9 cellular contexts compared by ENCODE assay signal in the genomic region with DNA sequence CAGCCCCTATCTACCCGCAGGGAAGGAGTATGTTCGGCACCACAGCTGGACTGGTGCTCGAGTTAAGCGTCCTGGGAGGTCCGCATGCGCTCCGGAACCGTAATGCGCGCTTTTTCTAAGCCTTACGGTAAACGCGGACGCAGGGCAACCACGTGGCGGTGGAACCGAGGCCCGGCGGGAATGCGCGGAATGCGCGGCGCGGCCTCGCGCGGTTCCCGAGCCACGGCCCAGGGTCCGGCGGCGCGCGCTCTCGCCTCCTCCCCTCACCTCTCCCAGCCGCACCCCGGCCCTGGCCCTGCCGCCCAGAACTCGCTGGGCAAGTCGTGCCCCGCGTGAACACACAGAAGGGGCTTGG. TPM values are rescaled to one million over a fixed set of nuclear protein-coding genes. Genes with fewer than 3 reads are reported as not detected.
DNase-seq lines count a peak whose midpoint lies in the region; ATAC-seq and TF ChIP-seq lines count a peak whose summit lies in the region.
"Had no signal": no experiment of that assay in that cellular context is flagged by ENCODE, and none has a peak within 500 bp of the region (broad histone marks: within the 10 kb centered on the region; RNA-seq: fewer than 3 reads in every experiment).

No MANE protein-coding gene starts in this region.

- ATAC-seq in stimulated activated effector memory CD8-positive, alpha-beta T cell treated with anti-CD3 and anti-CD28 coated beads, Interleukin-12 subunit alpha, Interleukin-12 subunit beta, amount 100 ng/mL, for 72 hours: no peak

- intact Hi-C loops in breast epithelium (cut with DNase I; ENCODE audit: low total_unique reads): loop anchor here (10.0 kb wide), 1 partner anchor 1912 kb away; no protein-coding TSS in a partner anchor

- H3K4me1 ChIP-seq in breast epithelium (peaks cover 10 to 33% of the 10 kb centered on the region in 2 donors), iPS-20b (ENCODE audit: insufficient read depth, low read length) (peaks cover 5% of the 10 kb centered on the region; the same call in 1 of the 2 replicates)

- no peak for TF ChIP-seq POLR2A in breast epithelium (IDR thresholded peaks at IDR 0.05)

- H3K4me3 ChIP-seq in breast epithelium (peak overlapping the region; percentile 42 to 89 (median 51)), iPS-20b (ENCODE audit: low read length) (peak overlapping the region; percentile 68), skeletal muscle cell (ENCODE audit: low read depth, low read length) (peak overlapping the region; percentile 36)

- no peak overlapping the region for H3K4me3 Mint-ChIP-seq in stimulated activated effector memory CD8-positive, alpha-beta T cell treated with anti-CD3 and anti-CD28 coated beads, Interleukin-12 subunit alpha, Interleukin-12 subunit beta, amount 100 ng/mL, for 72 hours
- H3K4me3 Mint-ChIP-seq: T-helper 1 cell treated with Interleukin-12 subunit alpha and Interleukin-12 subunit beta and Interleukin-4 antibody, amounts not matched to agents 30 μg/mL and 1 μg/mL, for 36 hours had no signal

- peaks cover 17% of the 10 kb centered on the region for H3K4me1 Mint-ChIP-seq in stimulated activated effector memory CD8-positive, alpha-beta T cell treated with anti-CD3 and anti-CD28 coated beads, Interleukin-12 subunit alpha, Interleukin-12 subunit beta, amount 100 ng/mL, for 72 hours

- no peaks in the 10 kb centered on the region for H3K9me3 Mint-ChIP-seq in stimulated activated effector memory CD8-positive, alpha-beta T cell treated with anti-CD3 and anti-CD28 coated beads, Interleukin-12 subunit alpha, Interleukin-12 subunit beta, amount 100 ng/mL, for 72 hours
- H3K9me3 Mint-ChIP-seq: T-helper 1 cell treated with Interleukin-12 subunit alpha and Interleukin-12 subunit beta and Interleukin-4 antibody, amounts not matched to agents 30 μg/mL and 1 μg/mL, for 36 hours had no signal

- H3K36me3 ChIP-seq in breast epithelium (no peaks in the 10 kb centered on the region), iPS-20b (ENCODE audit: insufficient read depth, low read depth, low read length) (no peaks in the 10 kb centered on the region)

- no peak for TF ChIP-seq CTCF in breast epithelium (IDR thresholded peaks at IDR 0.05)

- H3K27me3 ChIP-seq in breast epithelium: peaks cover 0 to 14% of the 10 kb centered on the region in 2 donors
- H3K27me3 ChIP-seq in iPS-20b (ENCODE audit: insufficient read depth, low read length): peaks cover 49% of the 10 kb centered on the region

- H3K36me3 Mint-ChIP-seq in stimulated activated effector memory CD8-positive, alpha-beta T cell treated with anti-CD3 and anti-CD28 coated beads, Interleukin-12 subunit alpha, Interleukin-12 subunit beta, amount 100 ng/mL, for 72 hours: no peaks in the 10 kb centered on the region

- DNase-seq in NCI-H1092 (lab: John Stamatoyannopoulos, UW): peak; percentile 30
- DNase-seq in NCI-H1092 treated with DMSO at 0.1 percent for 48 hours (lab: John Stamatoyannopoulos, UW): no peak
- DNase-seq in breast epithelium (ENCODE audit: low spot score in 2 of 2): peak in 1 of 2 donors; percentile 69
- peak; percentile 61 for DNase-seq in skeletal muscle cell (ENCODE audit: low read depth)
- DNase-seq in activated CD4-positive, alpha-beta T cell treated with anti-CD3 and anti-CD28 coated beads for 4 hours: no peak
- no peak for DNase-seq in stimulated activated effector memory CD8-positive, alpha-beta T cell treated with anti-CD3 and anti-CD28 coated beads, Interleukin-12 subunit alpha, Interleukin-12 subunit beta, amount 100 ng/mL, for 72 hours (ENCODE audit: low spot score in 2 of 2)
- DNase-seq in KG1 (lab: John Stamatoyannopoulos, UW): no peak

- peak overlapping the region; percentile 86; the same call in 1 of the 2 replicates for H3K9ac ChIP-seq in iPS-20b (ENCODE audit: low read depth, low read length)

- no peak overlapping the region for H3K27ac Mint-ChIP-seq in stimulated activated effector memory CD8-positive, alpha-beta T cell treated with anti-CD3 and anti-CD28 coated beads, Interleukin-12 subunit alpha, Interleukin-12 subunit beta, amount 100 ng/mL, for 72 hours

- H3K9me3 ChIP-seq in breast epithelium (no peaks in the 10 kb centered on the region), iPS-20b (ENCODE audit: insufficient read depth, low read depth, low read length) (no peaks in the 10 kb centered on the region)

- H3K27ac ChIP-seq in breast epithelium (peak overlapping the region; percentile 27 to 40), iPS-20b (ENCODE audit: low read length) (no peak overlapping the region)

RNA-seq across cellular contexts. Expression of a gene that starts 4.5 kb away (rescaled TPM):
- total RNA-seq in breast epithelium: 100 to 1,000 TPM in 1 of 3 donors, 10 to 100 TPM in 2; 42.3 to 199 (median 99.0) TPM

RNA-seq across cellular contexts. Expression of a gene that starts 38.7 kb away (rescaled TPM):
- 10 to 100 TPM; 14.1 to 25.5 (median 18.7) TPM for total RNA-seq in breast epithelium

Comparison
In these comparisons a context has a peak if more than half of its experiments do, and no peak if none do; other contexts are left out.
1. DNase-seq: peak in NCI-H1092 (single experiment) and skeletal muscle cell (single experiment); none in NCI-H1092 treated with DMSO at 0.1 percent for 48 hours (single experiment), activated CD4-positive, alpha-beta T cell treated with anti-CD3 and anti-CD28 coated beads for 4 hours (0 of 2), stimulated activated effector memory CD8-positive, alpha-beta T cell treated with anti-CD3 and anti-CD28 coated beads, Interleukin-12 subunit alpha, Interleukin-12 subunit beta, amount 100 ng/mL, for 72 hours (0 of 2) and KG1 (single experiment).
2. Peak in every context shown above with its lines, with median percentiles within 50 percentile points of each other: H3K4me3 ChIP-seq.